In the genomic region with DNA sequence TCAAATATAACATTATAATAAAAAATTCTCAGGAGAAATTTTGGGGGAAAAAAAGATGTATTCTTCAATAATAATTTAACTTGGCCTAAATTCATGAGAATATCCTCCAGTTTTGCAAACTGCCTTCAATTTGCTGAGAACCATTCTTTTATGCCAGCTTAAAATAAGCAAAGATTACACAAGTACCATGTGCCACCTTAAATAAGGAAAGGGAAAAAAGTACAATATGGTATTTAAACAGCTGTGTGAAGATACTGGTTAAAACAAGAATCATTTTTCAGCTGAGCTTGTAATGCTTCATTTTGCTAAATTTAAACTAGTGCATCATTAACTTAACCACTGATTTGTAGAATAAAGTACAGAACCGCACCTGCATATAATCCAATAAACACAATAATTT, we compare ENCODE assay signal across 27 cellular contexts.
"Had no signal": no experiment of that assay in that cellular context is flagged by ENCODE, and none has a peak within 500 bp of the region (broad histone marks: within the 10 kb centered on the region; RNA-seq: fewer than 3 reads in every experiment).

No MANE protein-coding gene starts in this region.

- H3K27ac ChIP-seq: ascending aorta, breast epithelium, cardiac muscle cell, coronary artery, dorsolateral prefrontal cortex, esophagus muscularis mucosa, foreskin keratinocyte, gastrocnemius medialis had no signal

- H3K9me3 ChIP-seq: ascending aorta, breast epithelium, esophagus muscularis mucosa, gastrocnemius medialis had no signal

- H3K4me1 ChIP-seq: ascending aorta, breast epithelium, esophagus muscularis mucosa, foreskin keratinocyte, gastrocnemius medialis had no signal

- DNase-seq: activated CD4-positive, alpha-beta memory T cell treated with anti-CD3 and anti-CD28 coated beads for 36 hours; activated CD4-positive, alpha-beta T cell treated with anti-CD3 and anti-CD28 coated beads for 36 hours; activated CD4-positive, alpha-beta T cell treated with anti-CD3 and anti-CD28 coated beads, Interleukin-2, amount 10 ng/mL, durations not matched to agents 24 days and 14 days; activated CD4-positive, CD25-positive, alpha-beta regulatory T cell; activated CD4-positive, CD25-positive, alpha-beta regulatory T cell treated with anti-CD3 and anti-CD28 coated beads, Interleukin-2, amount 50 U/mL, for 72 hours; activated CD8-positive, alpha-beta memory T cell treated with anti-CD3 and anti-CD28 coated beads, Interleukin-2, amount 50 U/mL, for 48 hours; activated CD8-positive, alpha-beta T cell treated with anti-CD3 and anti-CD28 coated beads, Interleukin-2, amount 10 ng/mL, durations not matched to agents 7 days and 5 days; activated gamma-delta T cell; activated naive CD4-positive, alpha-beta T cell; activated naive CD4-positive, alpha-beta T cell treated with anti-CD3 and anti-CD28 coated beads, Interleukin-2, amount 10 ng/mL, durations not matched to agents 7 days and 5 days; activated naive CD8-positive, alpha-beta T cell treated with anti-CD3 and anti-CD28 coated beads, Interleukin-2, amount 10 ng/mL, durations not matched to agents 7 days and 5 days; activated T-cell treated with anti-CD3 and anti-CD28 coated beads for 4 hours; activated T-cell treated with anti-CD3 and anti-CD28 coated beads, Interleukin-2, amount 50 U/mL, for 24 hours; activated T-cell treated with anti-CD3 and anti-CD28 coated beads, Interleukin-2, amount 50 U/mL, for 72 hours; central memory CD4-positive, alpha-beta T cell; dorsolateral prefrontal cortex; effector memory CD8-positive, alpha-beta T cell; erythroblast; foreskin keratinocyte; gastrocnemius medialis; glutamatergic neuron; T-helper 2 cell had no signal

- H3K4me3 ChIP-seq: ascending aorta, breast epithelium, cardiac muscle cell, coronary artery, dorsolateral prefrontal cortex, esophagus muscularis mucosa, gastrocnemius medialis had no signal

- H3K27me3 ChIP-seq: ascending aorta, breast epithelium, cardiac muscle cell, dorsolateral prefrontal cortex, esophagus muscularis mucosa, foreskin keratinocyte, gastrocnemius medialis had no signal

- H3K36me3 ChIP-seq: ascending aorta, breast epithelium, cardiac muscle cell, esophagus muscularis mucosa, gastrocnemius medialis had no signal
